Comparison of ENCODE assay signal across 9 cellular contexts in the genomic region with DNA sequence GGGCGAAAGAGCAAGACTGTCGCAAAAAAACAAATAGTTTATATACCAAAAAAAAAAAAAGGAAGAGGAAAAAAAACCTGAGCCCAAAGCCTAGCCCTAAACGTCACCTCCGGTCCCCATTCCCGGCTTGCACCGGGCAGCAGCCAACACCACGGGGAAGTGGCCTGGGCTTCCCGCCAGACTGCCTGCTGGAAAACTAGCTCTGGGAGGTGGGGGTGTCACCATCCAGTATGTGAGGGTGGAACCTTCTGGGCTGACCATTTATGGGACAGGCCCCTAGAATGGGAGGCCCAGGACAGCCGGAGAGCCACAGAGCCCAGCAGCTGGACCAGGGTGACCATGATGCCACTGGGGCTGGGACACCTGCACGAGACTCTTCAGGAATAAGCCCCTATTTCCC. TPM values are rescaled to one million over a fixed set of nuclear protein-coding genes. Genes with fewer than 3 reads are reported as not detected.
A peak's percentile ranks its signal among the peaks of the same experiment; 100 is the strongest.
DNase-seq lines count a peak whose midpoint lies in the region; ATAC-seq, FAIRE-seq and TF ChIP-seq lines count a peak whose summit lies in the region.
"Had no signal": no experiment of that assay in that cellular context is flagged by ENCODE, and none has a peak within 500 bp of the region (broad histone marks: within the 10 kb centered on the region; RNA-seq: fewer than 3 reads in every experiment).

No MANE protein-coding gene starts in this region.

- H3K9me3 ChIP-seq in small intestine (ENCODE audit: control insufficient read depth, low read depth) = no peaks in the 10 kb centered on the region

- TF ChIP-seq CTCF in cardiac fibroblast (IDR thresholded peaks at IDR 0.05; ENCODE audit: low read depth, low read length) = no peak

- ATAC-seq in HG02798 (IDR thresholded peaks at IDR 0.05; ENCODE audit: poor library complexity, unreplicated experiment) (no peak), HG03135 (IDR thresholded peaks at IDR 0.05; ENCODE audit: unreplicated experiment) (no peak)

- FAIRE-seq in small intestine (lab: Jason Lieb, UNC) = no peak

- WGBS in small intestine, 3 donors = 30 to 52% (median 49%) methylated on average over 10 of the region's 10 CpGs

- no peak overlapping the region for H3K4me3 ChIP-seq in cardiac fibroblast (replicated peaks in 1 of 2; ENCODE audit: low read depth in 2 of 2, low read length in 2 of 2)
- H3K4me3 ChIP-seq in small intestine (ENCODE audit: low read depth in 1 of 2, low read length in 2 of 2) = no peak overlapping the region

- H3K36me3 ChIP-seq in small intestine (ENCODE audit: control insufficient read depth in 2 of 2, insufficient read depth in 2 of 2, low read length in 2 of 2) = no peaks in the 10 kb centered on the region

- H3K27me3 ChIP-seq in small intestine (ENCODE audit: control insufficient read depth in 2 of 2, insufficient read depth in 2 of 2, low read length in 2 of 2) = peaks cover 0 to 2% of the 10 kb centered on the region in 2 donors

- peak overlapping the region in 1 of 2 donors; percentile 68 for H3K27ac ChIP-seq in small intestine (ENCODE audit: low read depth in 1 of 2, low read length in 1 of 2)

- DNase-seq in GM03348 (ENCODE audit: low spot score) (peak; percentile 40), cardiac fibroblast (ENCODE audit: low read depth in 2 of 2) (peak; percentile 56 to 86), iris pigment epithelial cell (ENCODE audit: low read depth) (peak; percentile 18), small intestine (peak; percentile 35), HuH-7 (ENCODE audit: low spot score) (no peak), NCI-H146 (lab: John Stamatoyannopoulos, UW) (no peak)
- DNase-seq: NCI-H1048 had no signal

- H3K4me1 ChIP-seq in small intestine (ENCODE audit: control insufficient read depth in 2 of 2, insufficient read depth in 1 of 2, low read depth in 1 of 2, low read length in 1 of 2) = peaks cover 0 to 1% of the 10 kb centered on the region in 2 donors

RNA-seq across cellular contexts. Expression of a gene that starts 37.3 kb away (rescaled TPM):
- polyA plus RNA-seq in small intestine = 1 to 10 TPM in 1 of 3 donors, under 1 TPM in 2; 0.81 to 2.4 (median 0.89) TPM

RNA-seq across cellular contexts. Expression of a gene that starts 41.4 kb away (rescaled TPM):
- polyA plus RNA-seq in small intestine = 10 to 100 TPM; 25.8 to 31.5 (median 31.1) TPM

RNA-seq across cellular contexts. Expression of a gene that starts 48.2 kb away (rescaled TPM):
- polyA plus RNA-seq in small intestine = 10 to 100 TPM in 2 of 3 donors, 1 to 10 TPM in 1; 9.3 to 34.6 (median 22.8) TPM

Comparison
In these comparisons a context has a peak if more than half of its experiments do, and no peak if none do; other contexts are left out.
1. DNase-seq: peak in GM03348 (single experiment), cardiac fibroblast (2 of 2), iris pigment epithelial cell (single experiment) and small intestine (single experiment); none in HuH-7 (single experiment) and NCI-H146 (single experiment).